Comparison of ENCODE assay signal across 32 cellular contexts in the genomic region with DNA sequence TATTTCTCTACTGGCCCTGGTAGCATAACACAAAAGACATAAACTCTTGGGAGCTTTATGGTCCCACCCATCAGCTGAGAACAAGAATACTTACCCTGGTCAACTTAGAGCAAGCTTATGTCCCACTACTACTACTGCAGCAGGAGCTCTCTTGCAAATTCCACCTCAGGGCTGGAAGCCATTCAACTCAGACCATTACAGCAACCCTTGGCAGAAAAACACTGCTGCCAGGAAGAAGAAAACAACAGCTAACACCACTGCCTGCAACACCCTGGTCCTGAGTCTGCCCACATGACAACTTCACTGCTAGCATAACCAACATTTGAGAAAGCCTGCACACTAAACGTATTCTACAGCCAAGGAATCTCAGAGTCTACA. TPM values are rescaled to one million over a fixed set of nuclear protein-coding genes. Genes with fewer than 3 reads are reported as not detected.
DNase-seq lines count a peak whose midpoint lies in the region; ATAC-seq, FAIRE-seq and TF ChIP-seq lines count a peak whose summit lies in the region.
"Had no signal": no experiment of that assay in that cellular context is flagged by ENCODE, and none has a peak within 500 bp of the region (broad histone marks: within the 10 kb centered on the region; RNA-seq: fewer than 3 reads in every experiment).

No MANE protein-coding gene starts in this region.

- H3K56ac ChIP-seq in H1 (replicated peaks; ENCODE audit: insufficient read length, low read depth, low read length): no peak overlapping the region

- H2BK120ac ChIP-seq in H1 (replicated peaks; ENCODE audit: low read depth, low read length): no peak overlapping the region

- H3K4me1 ChIP-seq in HUES64 (ENCODE audit: insufficient read depth, low read length): peaks cover 21% of the 10 kb centered on the region
- H3K4me1 ChIP-seq in H1 (replicated peaks in 1 of 4; ENCODE audit: control insufficient read depth in 3 of 4, insufficient read depth in 4 of 4, low read length in 3 of 4): peaks cover 3 to 14% (median 7%) of the 10 kb centered on the region in 4 experiments; a peak in 4 of 7 replicates
- peaks cover 11 to 21% of the 10 kb centered on the region in 2 donors for H3K4me1 ChIP-seq in kidney (ENCODE audit: control insufficient read depth in 1 of 2, insufficient read depth in 1 of 2, low read depth in 1 of 2, low read length in 2 of 2)
- H3K4me1 ChIP-seq in smooth muscle cell (ENCODE audit: low read depth): peaks cover 15% of the 10 kb centered on the region
- peaks cover 0 to 8% (median 0%) of the 10 kb centered on the region in 4 donors for H3K4me1 ChIP-seq in tibial nerve

- no peak overlapping the region for H4K5ac ChIP-seq in H1 (ENCODE audit: insufficient read length, low read depth, low read length)

- no peak for TF ChIP-seq RAD21 in H1 (IDR thresholded peaks at IDR 0.05 in 1 of 2, conservative IDR thresholded peaks at IDR 0.05 in 1 of 2; ENCODE audit: low read depth in 2 of 2, low read length in 2 of 2)

- TF ChIP-seq CTCF in H1 (IDR thresholded peaks at IDR 0.05; ENCODE audit: control extremely low read depth in 1 of 3, insufficient read depth in 1 of 3, low read depth in 1 of 3, low read length in 3 of 3) (no peak), kidney (IDR thresholded peaks at IDR 0.05; ENCODE audit: borderline replicate concordance, extremely low read depth, insufficient read depth) (no peak), smooth muscle cell (IDR thresholded peaks at IDR 0.05; ENCODE audit: borderline replicate concordance, insufficient read depth, poor library complexity, severe bottlenecking) (no peak), tibial nerve (IDR thresholded peaks at IDR 0.05) (no peak)

- H2AFZ ChIP-seq in H1 (ENCODE audit: low read length): peak overlapping the region; percentile 92
- no peak overlapping the region for H2AFZ ChIP-seq in smooth muscle cell (ENCODE audit: low read depth)

- H3K4me3 ChIP-seq in HUES64 (ENCODE audit: low read length) (no peak overlapping the region), H1 (ENCODE audit: extremely low read depth in 1 of 4, insufficient read depth in 2 of 4, low read depth in 3 of 4, low read length in 4 of 4) (no peak overlapping the region), kidney (ENCODE audit: low read length in 2 of 2) (no peak overlapping the region), smooth muscle cell (no peak overlapping the region), tibial nerve (no peak overlapping the region)

- H3K9me3 ChIP-seq in HUES64 (ENCODE audit: insufficient read depth, low read depth, low read length): no peaks in the 10 kb centered on the region
- no peaks in the 10 kb centered on the region for H3K9me3 ChIP-seq in H1 (ENCODE audit: insufficient read depth in 2 of 2, low read depth in 1 of 2, low read length in 1 of 2)
- no peaks in the 10 kb centered on the region for H3K9me3 ChIP-seq in kidney (ENCODE audit: control insufficient read depth in 1 of 2, low read length in 2 of 2)
- no peaks in the 10 kb centered on the region for H3K9me3 ChIP-seq in smooth muscle cell (replicated peaks; ENCODE audit: low read depth)
- no peaks in the 10 kb centered on the region for H3K9me3 ChIP-seq in tibial nerve

- H4K8ac ChIP-seq in H1 (ENCODE audit: extremely low read depth, insufficient read depth, low read length): peak overlapping the region; percentile 1; the same call in 1 of the 2 replicates

- WGBS in HUES64: 95% methylated on average over 1 of the region's 1 CpG
- 94% methylated on average over 1 of the region's 1 CpG; no CpG with 5 or more reads in 1 of the 2 experiments for WGBS in H1 (ENCODE audit: extremely low coverage in 1 of 2, insufficient coverage in 1 of 2, insufficient read length in 1 of 2, insufficient replicate concordance in 2 of 2, low coverage in 1 of 2, low lambda C conversion rate in 2 of 2, missing lambda C conversion rate in 1 of 2), 2 experiments
- 91% methylated on average over 1 of the region's 1 CpG for WGBS in smooth muscle cell (ENCODE audit: low lambda C conversion rate)
- WGBS in tibial nerve, 2 donors: 56 to 80% methylated on average over 1 of the region's 1 CpG

- no peak overlapping the region for H3K4ac ChIP-seq in H1 (replicated peaks; ENCODE audit: insufficient read length, low read depth, low read length)

- CTCF ChIA-PET in H1 (lab: Charles Lee; ENCODE audit: partially characterized antibody): no interaction called here

- ATAC-seq in HG02610 (IDR thresholded peaks at IDR 0.05; ENCODE audit: unreplicated experiment): no peak
- ATAC-seq: activated CD4-positive, alpha-beta T cell treated with anti-CD3 and anti-CD28 coated beads for 36 hours; activated CD8-positive, alpha-beta T cell treated with anti-CD3 and anti-CD28 coated beads, Interleukin-2, amount 10 ng/mL, durations not matched to agents 7 days and 5 days; HCT116; left ventricle myocardium superior; naive thymus-derived CD4-positive, alpha-beta T cell; SK-N-SH treated with all-trans-retinoic acid at 6 μM for 48 hours had no signal

- intact Hi-C loops in kidney (cut with DNase I): no loop called here

- 0 out of 2 replicates have a peak overlapping the region, but pooled peaks have one; percentile 27 for H3K27ac ChIP-seq in HUES64 (ENCODE audit: low read depth, low read length)
- no peak overlapping the region for H3K27ac ChIP-seq in H1 (ENCODE audit: low read depth, low read length)
- H3K27ac ChIP-seq in kidney (ENCODE audit: low read depth in 2 of 2, low read length in 2 of 2): peak overlapping the region; percentile 68 to 82
- no peak overlapping the region for H3K27ac ChIP-seq in smooth muscle cell (ENCODE audit: low read depth)
- no peak overlapping the region for H3K27ac ChIP-seq in tibial nerve

- no peaks in the 10 kb centered on the region for H3K23me2 ChIP-seq in H1 (ENCODE audit: low read depth, low read length)

- peak overlapping the region; percentile 28; the same call in 1 of the 2 replicates for H2AK5ac ChIP-seq in H1 (ENCODE audit: low read depth, low read length)

- FAIRE-seq in H1 (lab: Jason Lieb, UNC): no peak
- FAIRE-seq in kidney (lab: Jason Lieb, UNC): no peak
- FAIRE-seq: GM18507, HTR-8/SVneo, small intestine had no signal

- H3F3A ChIP-seq in smooth muscle cell (ENCODE audit: low read depth): peaks cover 12% of the 10 kb centered on the region

- H3K23ac ChIP-seq in H1 (ENCODE audit: insufficient read length): no peak overlapping the region

- H2BK5ac ChIP-seq in H1 (ENCODE audit: low read depth, low read length): peak overlapping the region; percentile 84; the same call in 1 of the 2 replicates

- no peaks in the 10 kb centered on the region for H4K20me1 ChIP-seq in H1 (replicated peaks in 1 of 2; ENCODE audit: control insufficient read depth in 1 of 2, insufficient read depth in 2 of 2, low read length in 2 of 2)
- H4K20me1 ChIP-seq in smooth muscle cell (ENCODE audit: low read depth): no peaks in the 10 kb centered on the region

- H3K4me2 ChIP-seq in H1 (ENCODE audit: insufficient read depth in 1 of 2, low read depth in 2 of 2, low read length in 2 of 2): peak overlapping the region; percentile 47 to 60; a peak in 2 of 4 replicates
- peak overlapping the region; percentile 49 for H3K4me2 ChIP-seq in smooth muscle cell

- H3K27me3 ChIP-seq in HUES64 (ENCODE audit: insufficient read depth, low read length) (no peaks in the 10 kb centered on the region), H1 (replicated peaks in 1 of 4; ENCODE audit: control insufficient read depth in 3 of 4, extremely low read depth in 1 of 4, insufficient read depth in 3 of 4, low read length in 3 of 4) (no peaks in the 10 kb centered on the region), smooth muscle cell (ENCODE audit: low read depth) (no peaks in the 10 kb centered on the region), tibial nerve (no peaks in the 10 kb centered on the region)

- H4K91ac ChIP-seq in H1 (replicated peaks; ENCODE audit: insufficient read length, low read length): peak overlapping the region; percentile 80

- H3K79me1 ChIP-seq in H1 (ENCODE audit: low read depth, low read length): no peaks in the 10 kb centered on the region

- peak overlapping the region; percentile 85; the same call in 1 of the 2 replicates for H2BK12ac ChIP-seq in H1 (ENCODE audit: low read depth, low read length)

- TF ChIP-seq POLR2A in H1 (IDR thresholded peaks at IDR 0.05; ENCODE audit: control extremely low read depth in 1 of 2, low read depth in 2 of 2, low read length in 2 of 2) (no peak), tibial nerve (IDR thresholded peaks at IDR 0.05) (no peak)

- DNase-seq in H1 (ENCODE audit: low read depth in 1 of 2, low spot score in 2 of 2): no peak
- no peak for DNase-seq in kidney
- no peak for DNase-seq in smooth muscle cell (lab: John Stamatoyannopoulos, UW; ENCODE audit: unreplicated experiment)
- DNase-seq in tibial nerve (ENCODE audit: low spot score in 2 of 2): no peak
- no peak for DNase-seq in stimulated activated naive CD4-positive, alpha-beta T cell (lab: John Stamatoyannopoulos, UW)
- no peak for DNase-seq in DMS114 treated with DMSO at 0.1 percent for 48 hours (lab: John Stamatoyannopoulos, UW; ENCODE audit: unreplicated experiment)
- DNase-seq: ACHN; activated CD4-positive, alpha-beta T cell treated with anti-CD3 and anti-CD28 coated beads for 36 hours; activated CD8-positive, alpha-beta T cell treated with anti-CD3 and anti-CD28 coated beads, Interleukin-2, amount 10 ng/mL, durations not matched to agents 7 days and 5 days; activated T-cell treated with anti-CD3 and anti-CD28 coated beads for 4 hours; aorta; DMS79; Karpas-422; left ventricle myocardium superior; midbrain; naive thymus-derived CD4-positive, alpha-beta T cell; NCI-H1694; NCI-H510A; small intestine; stimulated activated CD4-positive, alpha-beta T cell treated with anti-CD3 and anti-CD28 coated beads, Interleukin-1b, Interleukin-23, amount 100 ng/mL, for 48 hours; stimulated activated CD8-positive, alpha-beta memory T cell treated with anti-CD3 and anti-CD28 coated beads, Interleukin-4, amount 100 ng/mL, for 48 hours; trophoblast cell had no signal

- no peak overlapping the region for H3K14ac ChIP-seq in H1 (ENCODE audit: insufficient read length)

- peak overlapping the region; percentile 36; the same call in 1 of the 2 replicates for H3K18ac ChIP-seq in H1 (ENCODE audit: extremely low read depth, low read length)

- POLR2A ChIA-PET in H1 (lab: Charles Lee; ENCODE audit: partially characterized antibody): interaction anchor here (0.6 to 1.5 kb wide), 3 partner anchors 11 to 399 kb away, joined by 3 read pairs; a partner anchor contains a TSS

- H3K79me2 ChIP-seq in H1 (ENCODE audit: control insufficient read depth in 1 of 2, insufficient read depth in 2 of 2, low read length in 2 of 2): no peaks in the 10 kb centered on the region
- H3K79me2 ChIP-seq in smooth muscle cell (ENCODE audit: low read depth): no peaks in the 10 kb centered on the region

- peak overlapping the region; percentile 73; the same call in 1 of the 2 replicates for H2BK15ac ChIP-seq in H1 (ENCODE audit: low read length)

- no peaks in the 10 kb centered on the region for H3K36me3 ChIP-seq in HUES64 (ENCODE audit: insufficient read depth, low read length)
- no peaks in the 10 kb centered on the region for H3K36me3 ChIP-seq in H1 (ENCODE audit: control insufficient read depth in 2 of 4, insufficient read depth in 4 of 4, low read length in 3 of 4)
- H3K36me3 ChIP-seq in kidney (ENCODE audit: control insufficient read depth in 1 of 2, insufficient read depth in 2 of 2, low read length in 2 of 2): no peaks in the 10 kb centered on the region
- no peaks in the 10 kb centered on the region for H3K36me3 ChIP-seq in smooth muscle cell (ENCODE audit: low read depth)
- no peaks in the 10 kb centered on the region for H3K36me3 ChIP-seq in tibial nerve

- TF ChIP-seq EP300 in H1 (IDR thresholded peaks at IDR 0.05; ENCODE audit: borderline replicate concordance in 1 of 2, low read depth in 2 of 2, low read length in 2 of 2) (no peak), tibial nerve (IDR thresholded peaks at IDR 0.05) (no peak)

- H3K9ac ChIP-seq in HUES64 (ENCODE audit: low read depth, low read length) (no peak overlapping the region), H1 (replicated peaks in 1 of 4; ENCODE audit: extremely low read depth in 1 of 4, low read depth in 3 of 4, low read length in 3 of 4) (no peak overlapping the region; a peak in 1 of 7 replicates), kidney (ENCODE audit: low read length in 2 of 2) (no peak overlapping the region), smooth muscle cell (ENCODE audit: low read depth) (no peak overlapping the region)

- H2BK20ac ChIP-seq in H1 (ENCODE audit: low read length): no peak overlapping the region

RNA-seq across cellular contexts. Expression of a gene that starts 28.2 kb away (rescaled TPM):
- 0.50 TPM for polyA plus RNA-seq in HUES64 (2013, experiment 1 of 2)
- polyA plus RNA-seq in HUES64 (2013, experiment 2 of 2): 3.1 TPM
- 1.9 and 2.2 TPM in 2 replicates for total RNA-seq in H1 (2021; fragmentation: NEBNext Ultra II Directional; extraction: Animal tissue kit (Norgen Biotek cat#: 25700))
- polyA plus RNA-seq in H1 (2011; rRNA removed) (1.6 and 2.8 TPM in 2 replicates), kidney (ENCODE audit: insufficient read depth, low read depth, low replicate concordance) (117 TPM), smooth muscle cell (not detected in 2 replicates)
- 3.4 TPM for polyA plus RNA-seq in H1 (2011; cell fraction: cytosol; rRNA removed)
- polyA plus RNA-seq in H1 (2011; cell fraction: nucleus; rRNA removed): 2.5 TPM
- polyA plus RNA-seq in H1 (2012, experiment 1 of 2): 0.91 to 2.8 TPM (median 2.4 TPM) in 4 replicates
- 0.21 TPM for polyA plus RNA-seq in H1 (2012, experiment 2 of 2)
- 2.5 TPM for polyA plus RNA-seq in H1 (2013, experiment 1 of 2)
- 2.6 TPM for polyA plus RNA-seq in H1 (2013, experiment 2 of 2)
- 1.8 and 2.5 TPM in 2 replicates for polyA minus RNA-seq in H1 (2011; rRNA and poly(A)+ RNA removed)
- polyA minus RNA-seq in H1 (2011; cell fraction: cytosol; rRNA and poly(A)+ RNA removed): 0.73 TPM
- polyA minus RNA-seq in H1 (2011; cell fraction: nucleus; rRNA and poly(A)+ RNA removed): 6.7 TPM
- total RNA-seq in kidney (67.4 TPM), smooth muscle cell (not detected in 2 replicates), tibial nerve (1 to 10 TPM in 2 of 4 donors, not detected in 2; 1.3 to 2.0 TPM)
- total RNA-seq: activated CD4-positive, alpha-beta T cell treated with anti-CD3 and anti-CD28 coated beads for 36 hours; activated CD8-positive, alpha-beta T cell treated with anti-CD3 and anti-CD28 coated beads, Interleukin-2, amount 10 ng/mL, durations not matched to agents 7 days and 5 days; dermis blood vessel endothelial cell; naive thymus-derived CD4-positive, alpha-beta T cell; OCI-LY7; T-helper 2 cell treated with Interferon-gamma antibody and Interleukin-4, amounts not matched to agents 100 ng/mL and 5 ng/mL, for 36 hours had no signal
- polyA plus RNA-seq: aorta; BJ; naive thymus-derived CD4-positive, alpha-beta T cell had no signal

Comparison
In these comparisons a context has a peak if more than half of its experiments do, and no peak if none do; other contexts are left out.
1. H3K27ac ChIP-seq: peak in HUES64 (single experiment) and kidney (2 of 2); none in H1 (single experiment), smooth muscle cell (single experiment) and tibial nerve (0 of 4).
2. RNA of a gene that starts 28.2 kb away (total RNA-seq): 67.4 TPM in kidney (single experiment); 1.9 to 2.2 TPM in H1, 1.3 to 2.0 TPM in tibial nerve and not detected in smooth muscle cell; every median in the first group is over 10 times any median in the second.